ENCODE assay signal across 21 cellular contexts in the genomic region with DNA sequence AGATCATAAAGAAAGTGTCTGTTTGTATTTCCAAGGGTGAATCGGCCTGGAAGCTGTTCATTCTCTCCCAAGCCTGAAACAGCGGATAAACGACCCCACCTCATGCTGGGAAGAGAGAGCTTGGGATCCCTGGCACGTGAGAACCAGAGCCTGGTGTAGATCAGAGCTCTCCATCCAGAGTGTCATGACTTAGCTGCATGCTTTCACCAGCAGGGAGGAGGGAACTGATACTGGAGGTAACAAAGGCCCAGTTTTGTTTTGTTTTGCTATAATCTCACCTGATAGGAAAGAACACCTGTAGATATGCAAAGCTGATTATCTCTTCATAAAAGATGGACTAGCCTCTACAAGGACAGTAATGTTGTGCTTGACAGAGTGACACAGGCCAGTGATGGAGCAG.
DNase-seq lines count a peak whose midpoint lies in the region; ATAC-seq and TF ChIP-seq lines count a peak whose summit lies in the region.
"Had no signal": no experiment of that assay in that cellular context is flagged by ENCODE, and none has a peak within 500 bp of the region (broad histone marks: within the 10 kb centered on the region; RNA-seq: fewer than 3 reads in every experiment).

No MANE protein-coding gene starts in this region.

- peak overlapping the region; percentile 52 for H3K4me2 ChIP-seq in KMS-11

- H3K27me3 Mint-ChIP-seq in naive thymus-derived CD4-positive, alpha-beta T cell = no peaks in the 10 kb centered on the region
- H3K27me3 Mint-ChIP-seq: B cell, T-helper 17 cell had no signal

- peak; percentile 9 for DNase-seq in ELF-1 (ENCODE audit: low read depth, low spot score)
- DNase-seq in astrocyte of the hippocampus (ENCODE audit: low read depth, low spot score) = peak; percentile 1
- no peak for DNase-seq in naive thymus-derived CD4-positive, alpha-beta T cell
- DNase-seq: CD8-positive, alpha-beta T cell; DND-41; GDM1; HFFc6; Karpas-422; MG63; NCI-H1105 treated with DMSO at 0.1 percent for 48 hours; NCI-H187 treated with DMSO at 0.1 percent for 48 hours; NCI-H2171; OCI-M1; T-helper 17 cell had no signal

- H3K4me3 ChIP-seq in KMS-11 (IDR thresholded peaks at IDR 0.05; ENCODE audit: insufficient read depth, low read depth, low read length) (no peak overlapping the region), muscle layer of colon (ENCODE audit: low read depth in 1 of 2, low read length in 2 of 2) (peak overlapping the region; percentile 28 to 33)
- no peak overlapping the region for H3K4me3 ChIP-seq in naive thymus-derived CD4-positive, alpha-beta T cell (ENCODE audit: low read length)
- H3K4me3 ChIP-seq: GM12878, MG63 had no signal

- intact Hi-C loops in naive thymus-derived CD4-positive, alpha-beta T cell (cut with micrococcal nuclease) = no loop called here

- H3K4me1 ChIP-seq in KMS-11 (ENCODE audit: low read depth, poor library complexity, severe bottlenecking) (peaks cover 11% of the 10 kb centered on the region), muscle layer of colon (ENCODE audit: insufficient read depth, low read length) (peaks cover 17% of the 10 kb centered on the region)
- no peaks in the 10 kb centered on the region for H3K4me1 ChIP-seq in naive thymus-derived CD4-positive, alpha-beta T cell (ENCODE audit: control insufficient read depth in 2 of 2, insufficient read depth in 2 of 2, low read length in 2 of 2)

- H3K27me3 ChIP-seq in KMS-11 (ENCODE audit: insufficient read depth, low read depth) (no peaks in the 10 kb centered on the region), muscle layer of colon (ENCODE audit: control insufficient read depth in 1 of 2, insufficient read depth in 2 of 2, low read length in 2 of 2) (no peaks in the 10 kb centered on the region)
- no peaks in the 10 kb centered on the region for H3K27me3 ChIP-seq in naive thymus-derived CD4-positive, alpha-beta T cell (ENCODE audit: control insufficient read depth in 2 of 2, insufficient read depth in 2 of 2, low read length in 2 of 2)
- H3K27me3 ChIP-seq: MG63 had no signal

- H3K36me3 Mint-ChIP-seq in naive thymus-derived CD4-positive, alpha-beta T cell = no peaks in the 10 kb centered on the region
- H3K36me3 Mint-ChIP-seq: CD8-positive, alpha-beta T cell had no signal

- H3K27ac ChIP-seq in KMS-11 = peak overlapping the region; percentile 22; the same call in 1 of the 2 replicates
- no peak overlapping the region for H3K27ac ChIP-seq in muscle layer of colon (ENCODE audit: low read depth, low read length)
- H3K27ac ChIP-seq in naive thymus-derived CD4-positive, alpha-beta T cell (ENCODE audit: low read depth, low read length) = no peak overlapping the region
- H3K27ac ChIP-seq: RWPE1 had no signal

- no peak for ATAC-seq in HG03439 (IDR thresholded peaks at IDR 0.05; ENCODE audit: unreplicated experiment)
- ATAC-seq in naive thymus-derived CD4-positive, alpha-beta T cell = no peak
- no peak for ATAC-seq in GM21825 (IDR thresholded peaks at IDR 0.05; ENCODE audit: unreplicated experiment)
- ATAC-seq: CD8-positive, alpha-beta T cell; GM12878; T-helper 17 cell had no signal

- no peaks in the 10 kb centered on the region for H4K20me1 ChIP-seq in KMS-11 (ENCODE audit: insufficient read depth)

- no peak overlapping the region for H3K27ac Mint-ChIP-seq in naive thymus-derived CD4-positive, alpha-beta T cell
- H3K27ac Mint-ChIP-seq: B cell; CD8-positive, alpha-beta T cell; HFFc6; T-helper 17 cell had no signal

- peak overlapping the region; percentile 58 for H2AFZ ChIP-seq in KMS-11 (ENCODE audit: low read depth)

- TF ChIP-seq CTCF in KMS-11 (conservative IDR thresholded peaks at IDR 0.05; ENCODE audit: low read depth, low read length) = no peak

- H3K79me2 ChIP-seq in KMS-11 (ENCODE audit: insufficient read depth, low read depth) = no peaks in the 10 kb centered on the region

- POLR2A ChIA-PET in naive thymus-derived CD4-positive, alpha-beta T cell (lab: Charles Lee) = no interaction called here

- peak overlapping the region; percentile 52; the same call in 1 of the 2 replicates for H3K9ac ChIP-seq in KMS-11
- no peak overlapping the region for H3K9ac ChIP-seq in muscle layer of colon (ENCODE audit: low read length)

- CTCF ChIA-PET in naive thymus-derived CD4-positive, alpha-beta T cell (lab: Charles Lee) = no interaction called here

- no peaks in the 10 kb centered on the region for H3K9me3 ChIP-seq in muscle layer of colon (ENCODE audit: low read length)
- no peaks in the 10 kb centered on the region for H3K9me3 ChIP-seq in naive thymus-derived CD4-positive, alpha-beta T cell (ENCODE audit: control insufficient read depth in 2 of 3, low read length in 3 of 3)
- H3K9me3 ChIP-seq: MG63 had no signal

- H3K4me1 Mint-ChIP-seq in naive thymus-derived CD4-positive, alpha-beta T cell = no peaks in the 10 kb centered on the region
- H3K4me1 Mint-ChIP-seq: B cell, T-helper 17 cell had no signal

- H3K36me3 ChIP-seq in KMS-11 (ENCODE audit: insufficient read depth) (no peaks in the 10 kb centered on the region), muscle layer of colon (ENCODE audit: insufficient read depth, low read length) (no peaks in the 10 kb centered on the region)
- H3K36me3 ChIP-seq in naive thymus-derived CD4-positive, alpha-beta T cell (ENCODE audit: control insufficient read depth in 2 of 3, insufficient read depth in 3 of 3, low read length in 3 of 3) = no peaks in the 10 kb centered on the region
- H3K36me3 ChIP-seq: MG63 had no signal

- H3K4me3 Mint-ChIP-seq in naive thymus-derived CD4-positive, alpha-beta T cell = no peak overlapping the region
- H3K4me3 Mint-ChIP-seq: B cell; CD8-positive, alpha-beta T cell; HFFc6; T-helper 17 cell had no signal

- peaks cover 0 to 31% (median 10%) of the 10 kb centered on the region in 11 donors for H3K9me3 Mint-ChIP-seq in naive thymus-derived CD4-positive, alpha-beta T cell

Comparison
In these comparisons a context has a peak if more than half of its experiments do, and no peak if none do; other contexts are left out.
1. DNase-seq: peak in ELF-1 (single experiment) and astrocyte of the hippocampus (single experiment); none in naive thymus-derived CD4-positive, alpha-beta T cell (0 of 9).
2. H3K4me3 ChIP-seq: peak in muscle layer of colon (2 of 2); none in KMS-11 (single experiment) and naive thymus-derived CD4-positive, alpha-beta T cell (single experiment).